8 cellular contexts compared by ENCODE assay signal in genomic region chr19:14516746-14517438, GRCh38. TPM values are rescaled to one million over a fixed set of nuclear protein-coding genes. Genes with fewer than 3 reads are reported as not detected.
DNase-seq lines count a peak whose midpoint lies in the region; ATAC-seq, FAIRE-seq and TF ChIP-seq lines count a peak whose summit lies in the region.

No MANE protein-coding gene starts in this region.

- no peak for FAIRE-seq in H54 (lab: Jason Lieb, UNC)

- POLR2A ChIA-PET in activated CD8-positive, alpha-beta T cell treated with anti-CD3 and anti-CD28 coated beads for 36 hours (lab: Charles Lee) = interaction anchor here (0.7 to 3.5 kb wide), 10 partner anchors 9 to 1364 kb away, joined by 3 to 23 read pairs (median 4); partner anchors contain the start of genes DDX39A, GIPC1 and PKN1

- H3K9me3 Mint-ChIP-seq in activated CD4-positive, alpha-beta T cell treated with anti-CD3 and anti-CD28 coated beads, Interleukin-2, amount 10 ng/mL, durations not matched to agents 24 days and 14 days = no peaks in the 10 kb centered on the region
- H3K9me3 Mint-ChIP-seq in activated CD8-positive, alpha-beta T cell treated with anti-CD3 and anti-CD28 coated beads for 36 hours = no peaks in the 10 kb centered on the region
- no peaks in the 10 kb centered on the region for H3K9me3 Mint-ChIP-seq in stimulated activated naive B cell treated with anti-CD40 and anti-IgM and Interleukin-4, amounts not matched to agents 10 μg/mL and 1 μg/mL and 100 μg/mL, for 72 hours

- no peaks in the 10 kb centered on the region for H3K27me3 Mint-ChIP-seq in activated CD4-positive, alpha-beta T cell treated with anti-CD3 and anti-CD28 coated beads, Interleukin-2, amount 10 ng/mL, durations not matched to agents 24 days and 14 days
- H3K27me3 Mint-ChIP-seq in activated CD8-positive, alpha-beta T cell treated with anti-CD3 and anti-CD28 coated beads for 36 hours = no peaks in the 10 kb centered on the region
- H3K27me3 Mint-ChIP-seq in stimulated activated naive B cell treated with anti-CD40 and anti-IgM and Interleukin-4, amounts not matched to agents 10 μg/mL and 1 μg/mL and 100 μg/mL, for 72 hours = no peaks in the 10 kb centered on the region

- TF ChIP-seq POLR2A in H54 (IDR thresholded peaks at IDR 0.05; ENCODE audit: low read depth, low read length) = no peak

- no peaks in the 10 kb centered on the region for H3K27me3 ChIP-seq in iPS DF 6.9 (ENCODE audit: control insufficient read depth, insufficient read depth, low read length)

- intact Hi-C loops in activated CD4-positive, alpha-beta T cell treated with anti-CD3 and anti-CD28 coated beads, Interleukin-2, amount 10 ng/mL, durations not matched to agents 24 days and 14 days (cut with micrococcal nuclease) = loop anchor here (1.0 kb wide), 1 partner anchor 12 kb away; no protein-coding TSS in a partner anchor
- intact Hi-C loops in activated CD8-positive, alpha-beta T cell treated with anti-CD3 and anti-CD28 coated beads for 36 hours (cut with micrococcal nuclease) = no loop called here

- peak overlapping the region; percentile 90 for H3K4me3 Mint-ChIP-seq in activated CD4-positive, alpha-beta T cell treated with anti-CD3 and anti-CD28 coated beads, Interleukin-2, amount 10 ng/mL, durations not matched to agents 24 days and 14 days
- H3K4me3 Mint-ChIP-seq in activated CD8-positive, alpha-beta T cell treated with anti-CD3 and anti-CD28 coated beads for 36 hours = peak overlapping the region; percentile 81
- H3K4me3 Mint-ChIP-seq in stimulated activated naive B cell treated with anti-CD40 and anti-IgM and Interleukin-4, amounts not matched to agents 10 μg/mL and 1 μg/mL and 100 μg/mL, for 72 hours = peak overlapping the region; percentile 94 to 95

- no peak for TF ChIP-seq CTCF in activated CD8-positive, alpha-beta T cell treated with anti-CD3 and anti-CD28 coated beads for 36 hours (IDR thresholded peaks at IDR 0.05)

- H3K27ac Mint-ChIP-seq in activated CD4-positive, alpha-beta T cell treated with anti-CD3 and anti-CD28 coated beads, Interleukin-2, amount 10 ng/mL, durations not matched to agents 24 days and 14 days = peak overlapping the region; percentile 80
- peak overlapping the region; percentile 73 for H3K27ac Mint-ChIP-seq in activated CD8-positive, alpha-beta T cell treated with anti-CD3 and anti-CD28 coated beads for 36 hours
- peak overlapping the region; percentile 88 for H3K27ac Mint-ChIP-seq in stimulated activated naive B cell treated with anti-CD40 and anti-IgM and Interleukin-4, amounts not matched to agents 10 μg/mL and 1 μg/mL and 100 μg/mL, for 72 hours

- peaks cover 44% of the 10 kb centered on the region for H3K36me3 Mint-ChIP-seq in activated CD4-positive, alpha-beta T cell treated with anti-CD3 and anti-CD28 coated beads, Interleukin-2, amount 10 ng/mL, durations not matched to agents 24 days and 14 days (ENCODE audit: low read depth)
- peaks cover 41% of the 10 kb centered on the region for H3K36me3 Mint-ChIP-seq in activated CD8-positive, alpha-beta T cell treated with anti-CD3 and anti-CD28 coated beads for 36 hours (ENCODE audit: low read depth)
- H3K36me3 Mint-ChIP-seq in stimulated activated naive B cell treated with anti-CD40 and anti-IgM and Interleukin-4, amounts not matched to agents 10 μg/mL and 1 μg/mL and 100 μg/mL, for 72 hours = peaks cover 30 to 45% of the 10 kb centered on the region in 2 donors

- CTCF ChIA-PET in activated CD8-positive, alpha-beta T cell treated with anti-CD3 and anti-CD28 coated beads for 36 hours (lab: Charles Lee) = interaction anchor here (1.1 to 1.8 kb wide), 3 partner anchors 10 to 40 kb away, joined by 3 to 8 read pairs (median 3); no protein-coding TSS in a partner anchor

- H3K4me1 ChIP-seq in iPS DF 6.9 (ENCODE audit: control insufficient read depth, insufficient read depth, low read length) = peaks cover 6% of the 10 kb centered on the region; the same call in 1 of the 2 replicates

- H3K36me3 ChIP-seq in iPS DF 6.9 (ENCODE audit: control insufficient read depth, insufficient read depth, low read length) = peaks cover 12% of the 10 kb centered on the region

- no CpG with 5 or more reads among the region's 22 CpGs for WGBS in iPS DF 6.9 (ENCODE audit: insufficient coverage, insufficient read length)

- peaks cover 51% of the 10 kb centered on the region for H3K4me1 Mint-ChIP-seq in activated CD4-positive, alpha-beta T cell treated with anti-CD3 and anti-CD28 coated beads, Interleukin-2, amount 10 ng/mL, durations not matched to agents 24 days and 14 days
- peaks cover 55% of the 10 kb centered on the region for H3K4me1 Mint-ChIP-seq in activated CD8-positive, alpha-beta T cell treated with anti-CD3 and anti-CD28 coated beads for 36 hours (ENCODE audit: low read depth)
- peaks cover 32 to 64% of the 10 kb centered on the region in 2 donors for H3K4me1 Mint-ChIP-seq in stimulated activated naive B cell treated with anti-CD40 and anti-IgM and Interleukin-4, amounts not matched to agents 10 μg/mL and 1 μg/mL and 100 μg/mL, for 72 hours

- peak overlapping the region; percentile 95; the same call in 1 of the 2 replicates for H3K4me3 ChIP-seq in iPS DF 6.9 (ENCODE audit: low read length)

- ATAC-seq in activated CD8-positive, alpha-beta T cell treated with anti-CD3 and anti-CD28 coated beads for 36 hours = no peak
- no peak for ATAC-seq in stimulated activated naive B cell treated with anti-CD40 and anti-IgM and Interleukin-4, amounts not matched to agents 10 μg/mL and 1 μg/mL and 100 μg/mL, for 72 hours (replicated peaks)

- H3K9me3 ChIP-seq in iPS DF 6.9 (ENCODE audit: control insufficient read depth, insufficient read depth, low read length) = no peaks in the 10 kb centered on the region

- H3K27ac ChIP-seq in iPS DF 6.9 (ENCODE audit: low read length) = no peak overlapping the region

- peak; percentile 82 for DNase-seq in activated CD4-positive, alpha-beta T cell treated with anti-CD3 and anti-CD28 coated beads, Interleukin-2, amount 10 ng/mL, durations not matched to agents 24 days and 14 days
- no peak for DNase-seq in activated CD4-positive, alpha-beta T cell treated with anti-CD3 and anti-CD28 coated beads, Interleukin-2, amount 50 U/mL, for 48 hours
- peak; percentile 32 for DNase-seq in activated CD8-positive, alpha-beta T cell treated with anti-CD3 and anti-CD28 coated beads for 36 hours
- DNase-seq in iPS DF 6.9 (ENCODE audit: low read depth, low spot score) (no peak), GOT3 (lab: John Stamatoyannopoulos, UW) (no peak), AG08396 (ENCODE audit: low spot score) (no peak), H54 (ENCODE audit: insufficient read length, low spot score) (no peak)
- DNase-seq in stimulated activated naive B cell treated with anti-CD40 and anti-IgM and Interleukin-4, amounts not matched to agents 10 μg/mL and 1 μg/mL and 100 μg/mL, for 72 hours = no peak

RNA-seq across cellular contexts. Expression of gene DNAJB1, which starts 1.3 kb away (rescaled TPM):
- 117 and 126 TPM in 2 replicates for total RNA-seq in activated CD4-positive, alpha-beta T cell treated with anti-CD3 and anti-CD28 coated beads, Interleukin-2, amount 10 ng/mL, durations not matched to agents 24 days and 14 days
- 10 to 100 TPM; 52.0 to 59.6 TPM for total RNA-seq in activated CD8-positive, alpha-beta T cell treated with anti-CD3 and anti-CD28 coated beads for 36 hours

RNA-seq across cellular contexts. Expression of gene TECR, which starts 12.5 kb away (rescaled TPM):
- 108 and 119 TPM in 2 replicates for total RNA-seq in activated CD4-positive, alpha-beta T cell treated with anti-CD3 and anti-CD28 coated beads, Interleukin-2, amount 10 ng/mL, durations not matched to agents 24 days and 14 days
- 10 to 100 TPM; 93.5 to 98.5 TPM for total RNA-seq in activated CD8-positive, alpha-beta T cell treated with anti-CD3 and anti-CD28 coated beads for 36 hours

RNA-seq across cellular contexts. Expression of gene GIPC1, which starts 21.0 kb away (rescaled TPM):
- 39.9 and 40.1 TPM in 2 replicates for total RNA-seq in activated CD4-positive, alpha-beta T cell treated with anti-CD3 and anti-CD28 coated beads, Interleukin-2, amount 10 ng/mL, durations not matched to agents 24 days and 14 days
- total RNA-seq in activated CD8-positive, alpha-beta T cell treated with anti-CD3 and anti-CD28 coated beads for 36 hours = 10 to 100 TPM; 17.3 to 19.6 TPM

RNA-seq across cellular contexts. Expression of gene PTGER1, which starts 41.7 kb away (rescaled TPM):
- total RNA-seq in activated CD4-positive, alpha-beta T cell treated with anti-CD3 and anti-CD28 coated beads, Interleukin-2, amount 10 ng/mL, durations not matched to agents 24 days and 14 days = 0.78 and 1.1 TPM in 2 replicates
- under 1 TPM; 0.43 TPM for total RNA-seq in activated CD8-positive, alpha-beta T cell treated with anti-CD3 and anti-CD28 coated beads for 36 hours

RNA-seq across cellular contexts. Expression of gene NDUFB7, which starts 55.0 kb away (rescaled TPM):
- total RNA-seq in activated CD4-positive, alpha-beta T cell treated with anti-CD3 and anti-CD28 coated beads, Interleukin-2, amount 10 ng/mL, durations not matched to agents 24 days and 14 days = 129 and 132 TPM in 2 replicates
- 100 to 1,000 TPM; 123 to 135 TPM for total RNA-seq in activated CD8-positive, alpha-beta T cell treated with anti-CD3 and anti-CD28 coated beads for 36 hours

Comparison
In these comparisons a context has a peak if more than half of its experiments do, and no peak if none do; other contexts are left out.
1. DNase-seq: peak in activated CD4-positive, alpha-beta T cell treated with anti-CD3 and anti-CD28 coated beads, Interleukin-2, amount 10 ng/mL, durations not matched to agents 24 days and 14 days (single experiment) and activated CD8-positive, alpha-beta T cell treated with anti-CD3 and anti-CD28 coated beads for 36 hours (single experiment); none in activated CD4-positive, alpha-beta T cell treated with anti-CD3 and anti-CD28 coated beads, Interleukin-2, amount 50 U/mL, for 48 hours (0 of 2), iPS DF 6.9 (single experiment), stimulated activated naive B cell treated with anti-CD40 and anti-IgM and Interleukin-4, amounts not matched to agents 10 μg/mL and 1 μg/mL and 100 μg/mL, for 72 hours (single experiment), GOT3 (single experiment), AG08396 (single experiment) and H54 (single experiment).
2. Peak in every context shown above with its lines, with median percentiles within 50 percentile points of each other: H3K27ac Mint-ChIP-seq and H3K4me3 Mint-ChIP-seq.